ENCODE assay signal across 1 cellular context in the genomic region with DNA sequence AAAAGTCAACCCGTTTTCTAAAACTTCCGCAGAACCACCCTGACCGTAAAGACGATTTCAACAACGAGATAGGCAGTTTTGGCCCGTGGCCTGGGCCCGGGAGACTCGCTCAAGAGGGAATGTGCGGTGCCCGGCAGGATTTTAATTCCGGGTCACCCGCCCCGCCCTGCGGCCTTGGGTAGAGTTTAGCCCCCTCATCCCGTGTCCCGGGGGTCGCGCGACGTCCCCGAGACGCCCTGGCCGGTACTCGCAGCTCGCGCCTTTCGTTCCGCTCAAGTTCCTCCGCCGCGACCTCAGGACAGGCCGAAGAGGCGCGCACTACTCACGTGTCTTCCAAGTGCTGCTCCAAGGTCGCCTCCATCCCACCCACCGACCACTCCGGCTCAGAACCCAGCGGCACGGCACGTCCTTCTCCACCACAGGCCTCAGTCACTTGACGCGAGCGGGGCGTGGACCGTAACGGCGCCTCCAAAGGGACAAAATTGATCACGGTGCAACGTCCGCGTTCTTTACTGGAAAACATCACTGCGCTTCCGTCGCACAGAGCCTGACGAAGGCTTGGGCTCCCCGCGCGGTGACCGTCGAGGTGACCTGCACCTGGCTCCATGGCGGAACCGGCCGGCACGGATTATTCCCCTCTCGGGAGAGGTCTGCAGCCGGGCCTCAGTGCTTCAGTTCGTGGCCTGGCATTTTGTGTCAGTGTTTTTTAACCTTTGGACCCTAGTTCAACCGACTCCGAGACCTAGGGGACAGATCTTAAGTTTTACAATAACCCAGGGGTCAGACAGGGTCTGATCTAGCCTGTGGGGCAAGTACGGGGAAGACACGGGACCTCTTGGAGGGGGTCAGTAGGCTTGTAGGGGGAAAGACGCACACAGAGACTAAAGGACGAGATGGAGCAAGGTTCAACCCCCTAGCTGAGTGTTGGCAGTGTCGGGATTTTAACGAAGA.
TF ChIP-seq lines count a peak whose summit lies in the region.

A gene (minus strand): TSS at position 435 of the 951 bp plus-strand sequence. CDS start 74 bp downstream, at position 361.

TF ChIP-seq in H1, 55 proteins besides CTCF, POLR2A, EP300 and RAD21 (continued from another document):
- TF ChIP-seq, protein P1, sequence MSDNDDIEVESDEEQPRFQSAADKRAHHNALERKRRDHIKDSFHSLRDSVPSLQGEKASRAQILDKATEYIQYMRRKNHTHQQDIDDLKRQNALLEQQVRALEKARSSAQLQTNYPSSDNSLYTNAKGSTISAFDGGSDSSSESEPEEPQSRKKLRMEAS (IDR thresholded peaks at IDR 0.05): no peak; the same call in none of the 2 replicates
- TF ChIP-seq TEAD4 (IDR thresholded peaks at IDR 0.05; ENCODE audit: low read depth, low read length): no peak
- TF ChIP-seq GABPA (IDR thresholded peaks at IDR 0.05; ENCODE audit: borderline replicate concordance, insufficient read depth, low read length): no peak; the same call in 1 of the 2 replicates
- TF ChIP-seq SIRT6 (IDR thresholded peaks at IDR 0.05; ENCODE audit: low read length): no peak
- no peak for TF ChIP-seq EZH2 (IDR thresholded peaks at IDR 0.05; ENCODE audit: low read depth, low read length, severe bottlenecking)
- TF ChIP-seq CTBP2 (IDR thresholded peaks at IDR 0.05; ENCODE audit: borderline replicate concordance, insufficient read depth, insufficient read length, low read length): no peak
- no peak for TF ChIP-seq BRCA1 (IDR thresholded peaks at IDR 0.05; ENCODE audit: low read depth, low read length)
- TF ChIP-seq SP4 (IDR thresholded peaks at IDR 0.05; ENCODE audit: low read length): no peak
- TF ChIP-seq ASH2L (IDR thresholded peaks at IDR 0.05; ENCODE audit: low read length): peak; percentile 81
- TF ChIP-seq PHF8 (conservative IDR thresholded peaks at IDR 0.05; ENCODE audit: low read depth, low read length): peak; percentile 88
- peak; percentile 79 for TF ChIP-seq TBP (IDR thresholded peaks at IDR 0.05; ENCODE audit: low read depth, low read length)
- peak in 1 of 2 experiments; percentile 79; a peak in 1 of 4 replicates for TF ChIP-seq SIN3A (conservative IDR thresholded peaks at IDR 0.05 in 1 of 2, IDR thresholded peaks at IDR 0.05 in 1 of 2; ENCODE audit: low read depth in 1 of 2, low read length in 2 of 2)
- TF ChIP-seq FOSL1 (IDR thresholded peaks at IDR 0.05; ENCODE audit: insufficient read depth, low read depth, low read length): no peak
- TF ChIP-seq CBX5 (IDR thresholded peaks at IDR 0.05; ENCODE audit: low read depth, low read length): no peak
- TF ChIP-seq POLR2AphosphoS5 (IDR thresholded peaks at IDR 0.05; ENCODE audit: low read depth, low read length): peak; percentile 89
- TF ChIP-seq KDM4A (IDR thresholded peaks at IDR 0.05; ENCODE audit: low read depth, low read length, severe bottlenecking): peak; percentile 99
- no peak for TF ChIP-seq MAFK (IDR thresholded peaks at IDR 0.05; ENCODE audit: low read depth, low read length)
- TF ChIP-seq BCL11A (IDR thresholded peaks at IDR 0.05; ENCODE audit: low read depth in 2 of 2, low read length in 2 of 2): no peak
- no peak for TF ChIP-seq JUN (IDR thresholded peaks at IDR 0.05; ENCODE audit: low read depth, low read length)
- TF ChIP-seq BACH1 (IDR thresholded peaks at IDR 0.05; ENCODE audit: low read length): peak; percentile 28; the same call in 1 of the 2 replicates
- TF ChIP-seq CHD1 (IDR thresholded peaks at IDR 0.05; ENCODE audit: low read depth, low read length): no peak
- TF ChIP-seq, protein P2, sequence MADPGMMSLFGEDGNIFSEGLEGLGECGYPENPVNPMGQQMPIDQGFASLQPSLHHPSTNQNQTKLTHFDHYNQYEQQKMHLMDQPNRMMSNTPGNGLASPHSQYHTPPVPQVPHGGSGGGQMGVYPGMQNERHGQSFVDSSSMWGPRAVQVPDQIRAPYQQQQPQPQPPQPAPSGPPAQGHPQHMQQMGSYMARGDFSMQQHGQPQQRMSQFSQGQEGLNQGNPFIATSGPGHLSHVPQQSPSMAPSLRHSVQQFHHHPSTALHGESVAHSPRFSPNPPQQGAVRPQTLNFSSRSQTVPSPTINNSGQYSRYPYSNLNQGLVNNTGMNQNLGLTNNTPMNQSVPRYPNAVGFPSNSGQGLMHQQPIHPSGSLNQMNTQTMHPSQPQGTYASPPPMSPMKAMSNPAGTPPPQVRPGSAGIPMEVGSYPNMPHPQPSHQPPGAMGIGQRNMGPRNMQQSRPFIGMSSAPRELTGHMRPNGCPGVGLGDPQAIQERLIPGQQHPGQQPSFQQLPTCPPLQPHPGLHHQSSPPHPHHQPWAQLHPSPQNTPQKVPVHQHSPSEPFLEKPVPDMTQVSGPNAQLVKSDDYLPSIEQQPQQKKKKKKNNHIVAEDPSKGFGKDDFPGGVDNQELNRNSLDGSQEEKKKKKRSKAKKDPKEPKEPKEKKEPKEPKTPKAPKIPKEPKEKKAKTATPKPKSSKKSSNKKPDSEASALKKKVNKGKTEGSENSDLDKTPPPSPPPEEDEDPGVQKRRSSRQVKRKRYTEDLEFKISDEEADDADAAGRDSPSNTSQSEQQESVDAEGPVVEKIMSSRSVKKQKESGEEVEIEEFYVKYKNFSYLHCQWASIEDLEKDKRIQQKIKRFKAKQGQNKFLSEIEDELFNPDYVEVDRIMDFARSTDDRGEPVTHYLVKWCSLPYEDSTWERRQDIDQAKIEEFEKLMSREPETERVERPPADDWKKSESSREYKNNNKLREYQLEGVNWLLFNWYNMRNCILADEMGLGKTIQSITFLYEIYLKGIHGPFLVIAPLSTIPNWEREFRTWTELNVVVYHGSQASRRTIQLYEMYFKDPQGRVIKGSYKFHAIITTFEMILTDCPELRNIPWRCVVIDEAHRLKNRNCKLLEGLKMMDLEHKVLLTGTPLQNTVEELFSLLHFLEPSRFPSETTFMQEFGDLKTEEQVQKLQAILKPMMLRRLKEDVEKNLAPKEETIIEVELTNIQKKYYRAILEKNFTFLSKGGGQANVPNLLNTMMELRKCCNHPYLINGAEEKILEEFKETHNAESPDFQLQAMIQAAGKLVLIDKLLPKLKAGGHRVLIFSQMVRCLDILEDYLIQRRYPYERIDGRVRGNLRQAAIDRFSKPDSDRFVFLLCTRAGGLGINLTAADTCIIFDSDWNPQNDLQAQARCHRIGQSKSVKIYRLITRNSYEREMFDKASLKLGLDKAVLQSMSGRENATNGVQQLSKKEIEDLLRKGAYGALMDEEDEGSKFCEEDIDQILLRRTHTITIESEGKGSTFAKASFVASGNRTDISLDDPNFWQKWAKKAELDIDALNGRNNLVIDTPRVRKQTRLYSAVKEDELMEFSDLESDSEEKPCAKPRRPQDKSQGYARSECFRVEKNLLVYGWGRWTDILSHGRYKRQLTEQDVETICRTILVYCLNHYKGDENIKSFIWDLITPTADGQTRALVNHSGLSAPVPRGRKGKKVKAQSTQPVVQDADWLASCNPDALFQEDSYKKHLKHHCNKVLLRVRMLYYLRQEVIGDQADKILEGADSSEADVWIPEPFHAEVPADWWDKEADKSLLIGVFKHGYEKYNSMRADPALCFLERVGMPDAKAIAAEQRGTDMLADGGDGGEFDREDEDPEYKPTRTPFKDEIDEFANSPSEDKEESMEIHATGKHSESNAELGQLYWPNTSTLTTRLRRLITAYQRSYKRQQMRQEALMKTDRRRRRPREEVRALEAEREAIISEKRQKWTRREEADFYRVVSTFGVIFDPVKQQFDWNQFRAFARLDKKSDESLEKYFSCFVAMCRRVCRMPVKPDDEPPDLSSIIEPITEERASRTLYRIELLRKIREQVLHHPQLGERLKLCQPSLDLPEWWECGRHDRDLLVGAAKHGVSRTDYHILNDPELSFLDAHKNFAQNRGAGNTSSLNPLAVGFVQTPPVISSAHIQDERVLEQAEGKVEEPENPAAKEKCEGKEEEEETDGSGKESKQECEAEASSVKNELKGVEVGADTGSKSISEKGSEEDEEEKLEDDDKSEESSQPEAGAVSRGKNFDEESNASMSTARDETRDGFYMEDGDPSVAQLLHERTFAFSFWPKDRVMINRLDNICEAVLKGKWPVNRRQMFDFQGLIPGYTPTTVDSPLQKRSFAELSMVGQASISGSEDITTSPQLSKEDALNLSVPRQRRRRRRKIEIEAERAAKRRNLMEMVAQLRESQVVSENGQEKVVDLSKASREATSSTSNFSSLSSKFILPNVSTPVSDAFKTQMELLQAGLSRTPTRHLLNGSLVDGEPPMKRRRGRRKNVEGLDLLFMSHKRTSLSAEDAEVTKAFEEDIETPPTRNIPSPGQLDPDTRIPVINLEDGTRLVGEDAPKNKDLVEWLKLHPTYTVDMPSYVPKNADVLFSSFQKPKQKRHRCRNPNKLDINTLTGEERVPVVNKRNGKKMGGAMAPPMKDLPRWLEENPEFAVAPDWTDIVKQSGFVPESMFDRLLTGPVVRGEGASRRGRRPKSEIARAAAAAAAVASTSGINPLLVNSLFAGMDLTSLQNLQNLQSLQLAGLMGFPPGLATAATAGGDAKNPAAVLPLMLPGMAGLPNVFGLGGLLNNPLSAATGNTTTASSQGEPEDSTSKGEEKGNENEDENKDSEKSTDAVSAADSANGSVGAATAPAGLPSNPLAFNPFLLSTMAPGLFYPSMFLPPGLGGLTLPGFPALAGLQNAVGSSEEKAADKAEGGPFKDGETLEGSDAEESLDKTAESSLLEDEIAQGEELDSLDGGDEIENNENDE (IDR thresholded peaks at IDR 0.05; ENCODE audit: insufficient replicate concordance, low read length): no peak
- TF ChIP-seq TCF12 (IDR thresholded peaks at IDR 0.05; ENCODE audit: low read depth, low read length): no peak
- TF ChIP-seq, protein P3, sequence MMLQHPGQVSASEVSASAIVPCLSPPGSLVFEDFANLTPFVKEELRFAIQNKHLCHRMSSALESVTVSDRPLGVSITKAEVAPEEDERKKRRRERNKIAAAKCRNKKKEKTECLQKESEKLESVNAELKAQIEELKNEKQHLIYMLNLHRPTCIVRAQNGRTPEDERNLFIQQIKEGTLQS (IDR thresholded peaks at IDR 0.05; ENCODE audit: insufficient read depth, low read depth, low read length): peak; percentile 84; the same call in 1 of the 2 replicates
- TF ChIP-seq YY1 (IDR thresholded peaks at IDR 0.05; ENCODE audit: low read depth, low read length): peak; percentile 88
- no peak for TF ChIP-seq RFX5 (IDR thresholded peaks at IDR 0.05; ENCODE audit: borderline replicate concordance, low read depth, low read length)
- TF ChIP-seq SIX5 (IDR thresholded peaks at IDR 0.05; ENCODE audit: low read depth, low read length): no peak
- no peak for TF ChIP-seq NRF1 (IDR thresholded peaks at IDR 0.05; ENCODE audit: low read depth, low read length)
- TF ChIP-seq KDM1A (IDR thresholded peaks at IDR 0.05; ENCODE audit: borderline replicate concordance, low read length): no peak
- TF ChIP-seq GTF2F1 (IDR thresholded peaks at IDR 0.05; ENCODE audit: borderline replicate concordance, low read depth, low read length): no peak
- TF ChIP-seq RXRA (IDR thresholded peaks at IDR 0.05; ENCODE audit: insufficient read depth, low read depth, low read length): no peak
- no peak for TF ChIP-seq SP1 (IDR thresholded peaks at IDR 0.05; ENCODE audit: low read depth, low read length)
- TF ChIP-seq, protein P4, sequence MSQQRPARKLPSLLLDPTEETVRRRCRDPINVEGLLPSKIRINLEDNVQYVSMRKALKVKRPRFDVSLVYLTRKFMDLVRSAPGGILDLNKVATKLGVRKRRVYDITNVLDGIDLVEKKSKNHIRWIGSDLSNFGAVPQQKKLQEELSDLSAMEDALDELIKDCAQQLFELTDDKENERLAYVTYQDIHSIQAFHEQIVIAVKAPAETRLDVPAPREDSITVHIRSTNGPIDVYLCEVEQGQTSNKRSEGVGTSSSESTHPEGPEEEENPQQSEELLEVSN (IDR thresholded peaks at IDR 0.05): peak; percentile 62
- TF ChIP-seq SUZ12 (IDR thresholded peaks at IDR 0.05; ENCODE audit: low read length): no peak
- TF ChIP-seq KDM5A (IDR thresholded peaks at IDR 0.05; ENCODE audit: low read length): peak; percentile 62; the same call in 1 of the 2 replicates
- TF ChIP-seq HDAC2 (IDR thresholded peaks at IDR 0.05; ENCODE audit: borderline replicate concordance in 1 of 2, low read depth in 2 of 2, low read length in 2 of 2): peak in 1 of 2 experiments; percentile 93; a peak in 1 of 4 replicates
- TF ChIP-seq, protein P5, sequence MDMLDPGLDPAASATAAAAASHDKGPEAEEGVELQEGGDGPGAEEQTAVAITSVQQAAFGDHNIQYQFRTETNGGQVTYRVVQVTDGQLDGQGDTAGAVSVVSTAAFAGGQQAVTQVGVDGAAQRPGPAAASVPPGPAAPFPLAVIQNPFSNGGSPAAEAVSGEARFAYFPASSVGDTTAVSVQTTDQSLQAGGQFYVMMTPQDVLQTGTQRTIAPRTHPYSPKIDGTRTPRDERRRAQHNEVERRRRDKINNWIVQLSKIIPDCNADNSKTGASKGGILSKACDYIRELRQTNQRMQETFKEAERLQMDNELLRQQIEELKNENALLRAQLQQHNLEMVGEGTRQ (IDR thresholded peaks at IDR 0.05; ENCODE audit: low read length): no peak
- TF ChIP-seq RNF2 (IDR thresholded peaks at IDR 0.05; ENCODE audit: borderline replicate concordance, low read depth, low read length, missing control alignments, poor library complexity, severe bottlenecking): no peak
- TF ChIP-seq SRF (IDR thresholded peaks at IDR 0.05; ENCODE audit: low read depth, low read length): peak; percentile 47; the same call in 1 of the 2 replicates
- TF ChIP-seq, protein P6, sequence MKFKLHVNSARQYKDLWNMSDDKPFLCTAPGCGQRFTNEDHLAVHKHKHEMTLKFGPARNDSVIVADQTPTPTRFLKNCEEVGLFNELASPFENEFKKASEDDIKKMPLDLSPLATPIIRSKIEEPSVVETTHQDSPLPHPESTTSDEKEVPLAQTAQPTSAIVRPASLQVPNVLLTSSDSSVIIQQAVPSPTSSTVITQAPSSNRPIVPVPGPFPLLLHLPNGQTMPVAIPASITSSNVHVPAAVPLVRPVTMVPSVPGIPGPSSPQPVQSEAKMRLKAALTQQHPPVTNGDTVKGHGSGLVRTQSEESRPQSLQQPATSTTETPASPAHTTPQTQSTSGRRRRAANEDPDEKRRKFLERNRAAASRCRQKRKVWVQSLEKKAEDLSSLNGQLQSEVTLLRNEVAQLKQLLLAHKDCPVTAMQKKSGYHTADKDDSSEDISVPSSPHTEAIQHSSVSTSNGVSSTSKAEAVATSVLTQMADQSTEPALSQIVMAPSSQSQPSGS (IDR thresholded peaks at IDR 0.05; ENCODE audit: low read length): no peak
- no peak for TF ChIP-seq JUND (IDR thresholded peaks at IDR 0.05; ENCODE audit: low read length)
- no peak for TF ChIP-seq NANOG (IDR thresholded peaks at IDR 0.05; ENCODE audit: insufficient read depth, low read depth, low read length, poor library complexity, severe bottlenecking)
- no peak for TF ChIP-seq CEBPB (IDR thresholded peaks at IDR 0.05; ENCODE audit: low read depth, low read length)
TF ChIP-seq in H1: peak in this region for 17.
